Comparison of ENCODE assay signal across 8 cellular contexts in genomic region chr17:78709119-78709681, GRCh38.
DNase-seq lines count a peak whose midpoint lies in the region; ATAC-seq, FAIRE-seq and TF ChIP-seq lines count a peak whose summit lies in the region.

No MANE protein-coding gene starts in this region.

- no peak overlapping the region for H3K18ac ChIP-seq in trophoblast cell (ENCODE audit: low read length)

- peak; percentile 80 for FAIRE-seq in GM12891 (lab: Jason Lieb, UNC)

- peaks cover 8% of the 10 kb centered on the region for H3K36me3 Mint-ChIP-seq in mesothelial cell of epicardium

- ATAC-seq in PC-3: no peak

- peak overlapping the region; percentile 40 for H3K27ac Mint-ChIP-seq in mesothelial cell of epicardium

- no peaks in the 10 kb centered on the region for H3K79me1 ChIP-seq in trophoblast cell (ENCODE audit: low read length)

- peak; percentile 97 for TF ChIP-seq POLR2A in GM12891 (IDR thresholded peaks at IDR 0.05; ENCODE audit: low read depth, low read length)

- no peaks in the 10 kb centered on the region for H3K27me3 Mint-ChIP-seq in mesothelial cell of epicardium (ENCODE audit: low read depth)

- in situ Hi-C loops in HAP-1 (cut with MboI; ENCODE audit: low sequenced_read_pairs): loop anchor here (10.0 to 25.0 kb wide), 2 partner anchors 214 to 597 kb away; no protein-coding TSS in a partner anchor

- no peak overlapping the region for H4K8ac ChIP-seq in trophoblast cell (ENCODE audit: low read depth, low read length)

- no peak overlapping the region for H3K14ac ChIP-seq in trophoblast cell (ENCODE audit: low read length)

- no peaks in the 10 kb centered on the region; the same call in 1 of the 2 replicates for H3K36me3 ChIP-seq in HAP-1 (replicated peaks)
- peaks cover 5% of the 10 kb centered on the region; the same call in 1 of the 2 replicates for H3K36me3 ChIP-seq in PC-3 (ENCODE audit: low read depth, low read length)
- peaks cover 0 to 2% of the 10 kb centered on the region in 2 experiments for H3K36me3 ChIP-seq in trophoblast cell (ENCODE audit: control insufficient read depth in 1 of 2, insufficient read depth in 2 of 2, low read length in 2 of 2)

- no peak for DNase-seq in GM12891 (ENCODE audit: insufficient read length, low spot score)
- DNase-seq in GM20000 (ENCODE audit: low spot score): peak; percentile 62
- peak; percentile 85 for DNase-seq in Jurkat, Clone E6-1 (ENCODE audit: low read depth, low spot score)
- no peak for DNase-seq in mesothelial cell of epicardium (ENCODE audit: low spot score in 2 of 2, unreplicated experiment in 2 of 2)
- no peak for DNase-seq in HAP-1 (ENCODE audit: low spot score in 2 of 2)
- no peak for DNase-seq in PC-3
- no peak for DNase-seq in HPDE6-E6E7 (ENCODE audit: extremely low spot score)
- DNase-seq in trophoblast cell: no peak

- H3K23ac ChIP-seq in trophoblast cell (ENCODE audit: low read length): no peak overlapping the region

- no peak overlapping the region for H3K4me2 ChIP-seq in PC-3 (ENCODE audit: low read length)
- H3K4me2 ChIP-seq in trophoblast cell (ENCODE audit: low read length): no peak overlapping the region

- H3K9ac ChIP-seq in PC-3 (ENCODE audit: low read length): no peak overlapping the region
- H3K9ac ChIP-seq in trophoblast cell (ENCODE audit: low read length): no peak overlapping the region

- peaks cover 13% of the 10 kb centered on the region for H3K79me2 ChIP-seq in PC-3 (ENCODE audit: low read length)
- no peaks in the 10 kb centered on the region for H3K79me2 ChIP-seq in trophoblast cell (ENCODE audit: control insufficient read depth, insufficient read depth, low read length, poor library complexity)

- H4K20me1 ChIP-seq in PC-3 (ENCODE audit: low read length): no peaks in the 10 kb centered on the region

- POLR2A ChIA-PET in PC-3 (lab: Charles Lee; ENCODE audit: unreplicated experiment): no interaction called here

- H4K12ac ChIP-seq in trophoblast cell (ENCODE audit: low read depth, low read length): no peak overlapping the region

- H2BK5ac ChIP-seq in trophoblast cell (ENCODE audit: low read depth, low read length, poor library complexity): no peak overlapping the region

- peaks cover 35% of the 10 kb centered on the region for H3K4me1 Mint-ChIP-seq in mesothelial cell of epicardium

- no peak overlapping the region for H2AFZ ChIP-seq in PC-3 (ENCODE audit: low read length)
- H2AFZ ChIP-seq in trophoblast cell (ENCODE audit: insufficient read depth, low read length, poor library complexity): no peak overlapping the region

- H3K4ac ChIP-seq in trophoblast cell (ENCODE audit: low read depth, low read length): no peak overlapping the region

- no peaks in the 10 kb centered on the region for H3K9me3 Mint-ChIP-seq in mesothelial cell of epicardium

- no TSS peak for BruUV-seq in PC-3 (replicated peaks; lab: Mats Ljungman, UMichigan)

- WGBS in trophoblast cell (ENCODE audit: extremely low coverage, insufficient coverage, insufficient read length): no CpG with 5 or more reads among the region's 10 CpGs

- no peak overlapping the region for H2BK12ac ChIP-seq in trophoblast cell (ENCODE audit: low read length)

- H4K91ac ChIP-seq in trophoblast cell (ENCODE audit: low read depth, low read length): no peak overlapping the region

- no peaks in the 10 kb centered on the region for H3K27me3 ChIP-seq in HAP-1 (ENCODE audit: low read depth)
- H3K27me3 ChIP-seq in PC-3 (ENCODE audit: low read length): no peaks in the 10 kb centered on the region
- no peaks in the 10 kb centered on the region for H3K27me3 ChIP-seq in trophoblast cell (ENCODE audit: insufficient read depth, low read length)

- no peaks in the 10 kb centered on the region for H3K9me2 ChIP-seq in PC-3 (replicated peaks; ENCODE audit: low read length)

- intact Hi-C loops in PC-3 (cut with micrococcal nuclease): loop anchor here (2.0 to 5.0 kb wide), 2 partner anchors 117 to 204 kb away; no protein-coding TSS in a partner anchor

- no peak for TF ChIP-seq CTCF in GM20000 (IDR thresholded peaks at IDR 0.05; ENCODE audit: extremely low read depth, missing control alignments)
- no peak for TF ChIP-seq CTCF in mesothelial cell of epicardium (IDR thresholded peaks at IDR 0.05; ENCODE audit: unreplicated experiment)
- no peak for TF ChIP-seq CTCF in PC-3 (conservative IDR thresholded peaks at IDR 0.05; ENCODE audit: low read depth, low read length)

- peaks cover 8% of the 10 kb centered on the region for H3F3A ChIP-seq in PC-3 (ENCODE audit: low read length, unreplicated experiment)

- no peak overlapping the region for H2AK5ac ChIP-seq in trophoblast cell (ENCODE audit: low read length)

- H3K9me3 ChIP-seq in HAP-1: no peaks in the 10 kb centered on the region
- H3K9me3 ChIP-seq in PC-3 (ENCODE audit: low read length): no peaks in the 10 kb centered on the region
- no peaks in the 10 kb centered on the region for H3K9me3 ChIP-seq in trophoblast cell (ENCODE audit: insufficient read depth, low read depth, low read length)

- H3K4me3 Mint-ChIP-seq in mesothelial cell of epicardium: no peak overlapping the region

- no peaks in the 10 kb centered on the region for H3K4me1 ChIP-seq in HAP-1
- H3K4me1 ChIP-seq in PC-3 (ENCODE audit: insufficient read depth, low read length): peaks cover 32% of the 10 kb centered on the region
- H3K4me1 ChIP-seq in trophoblast cell (ENCODE audit: control insufficient read depth in 1 of 2, insufficient read depth in 2 of 2, low read length in 2 of 2): peaks cover 0 to 3% of the 10 kb centered on the region in 2 experiments

- CTCF ChIA-PET in PC-3 (lab: Charles Lee): interaction anchor here (0.5 to 1.2 kb wide), 4 partner anchors 29 to 212 kb away, joined by 3 to 4 read pairs (median 3); no protein-coding TSS in a partner anchor

- H3K4me3 ChIP-seq in Jurkat, Clone E6-1 (ENCODE audit: low read length): peak overlapping the region; percentile 31
- H3K4me3 ChIP-seq in HAP-1 (no peak overlapping the region), PC-3 (ENCODE audit: low read length) (no peak overlapping the region), trophoblast cell (ENCODE audit: low read depth, low read length) (no peak overlapping the region)

- H3K27ac ChIP-seq in PC-3 (ENCODE audit: low read length) (no peak overlapping the region), trophoblast cell (ENCODE audit: low read depth, low read length) (no peak overlapping the region)

- H2BK120ac ChIP-seq in trophoblast cell (ENCODE audit: insufficient read depth, low read length, poor library complexity): no peak overlapping the region

TF ChIP-seq in GM12891, 5 proteins besides CTCF, POLR2A, EP300 and RAD21:
- TF ChIP-seq TAF1 (IDR thresholded peaks at IDR 0.05; ENCODE audit: low read depth, low read length): peak; percentile 91
- TF ChIP-seq SPI1 (IDR thresholded peaks at IDR 0.05; ENCODE audit: low read depth, low read length): peak; percentile 45; the same call in 1 of the 2 replicates
- TF ChIP-seq PAX5 (IDR thresholded peaks at IDR 0.05; ENCODE audit: insufficient read depth, low read length, severe bottlenecking): peak; percentile 97
- TF ChIP-seq POLR2AphosphoS5 (IDR thresholded peaks at IDR 0.05; ENCODE audit: low read depth, low read length): peak; percentile 95
- TF ChIP-seq POU2F2 (IDR thresholded peaks at IDR 0.05; ENCODE audit: low read depth, low read length): peak; percentile 78
TF ChIP-seq in GM12891: peak in this region for 5.

Comparison
In these comparisons a context has a peak if more than half of its experiments do, and no peak if none do; other contexts are left out.
1. DNase-seq: peak in GM20000 (single experiment) and Jurkat, Clone E6-1 (single experiment); none in GM12891 (single experiment), mesothelial cell of epicardium (0 of 2), HAP-1 (0 of 2), PC-3 (single experiment), HPDE6-E6E7 (single experiment) and trophoblast cell (0 of 2).